ENCODE assay signal across 4 cellular contexts in the genomic region with DNA sequence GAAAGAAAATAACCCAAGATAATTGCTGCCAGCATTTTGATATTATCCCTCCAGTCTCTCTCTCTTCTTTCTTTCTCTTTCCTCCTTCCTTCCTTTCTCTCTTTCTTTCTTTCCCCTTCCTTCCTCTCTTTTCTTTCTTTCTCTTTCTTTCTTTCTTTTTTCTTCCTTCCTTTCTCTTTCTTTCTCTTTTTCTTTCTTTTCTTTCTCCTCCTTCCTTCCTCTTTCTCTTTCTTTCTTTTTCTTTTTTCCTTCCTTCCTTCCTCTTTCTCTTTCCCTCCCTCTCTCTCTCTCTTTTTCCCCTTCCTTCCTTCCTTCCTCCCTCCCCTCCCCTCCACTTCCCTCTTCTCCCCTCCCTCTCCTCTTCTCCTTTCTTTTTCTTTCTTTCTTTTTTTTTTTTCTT.
TF ChIP-seq lines count a peak whose summit lies in the region.

No MANE protein-coding gene starts in this region.

TF ChIP-seq in SK-N-SH, 30 proteins besides CTCF, POLR2A, EP300 and RAD21 (continues in another document):
- TF ChIP-seq, protein P1, sequence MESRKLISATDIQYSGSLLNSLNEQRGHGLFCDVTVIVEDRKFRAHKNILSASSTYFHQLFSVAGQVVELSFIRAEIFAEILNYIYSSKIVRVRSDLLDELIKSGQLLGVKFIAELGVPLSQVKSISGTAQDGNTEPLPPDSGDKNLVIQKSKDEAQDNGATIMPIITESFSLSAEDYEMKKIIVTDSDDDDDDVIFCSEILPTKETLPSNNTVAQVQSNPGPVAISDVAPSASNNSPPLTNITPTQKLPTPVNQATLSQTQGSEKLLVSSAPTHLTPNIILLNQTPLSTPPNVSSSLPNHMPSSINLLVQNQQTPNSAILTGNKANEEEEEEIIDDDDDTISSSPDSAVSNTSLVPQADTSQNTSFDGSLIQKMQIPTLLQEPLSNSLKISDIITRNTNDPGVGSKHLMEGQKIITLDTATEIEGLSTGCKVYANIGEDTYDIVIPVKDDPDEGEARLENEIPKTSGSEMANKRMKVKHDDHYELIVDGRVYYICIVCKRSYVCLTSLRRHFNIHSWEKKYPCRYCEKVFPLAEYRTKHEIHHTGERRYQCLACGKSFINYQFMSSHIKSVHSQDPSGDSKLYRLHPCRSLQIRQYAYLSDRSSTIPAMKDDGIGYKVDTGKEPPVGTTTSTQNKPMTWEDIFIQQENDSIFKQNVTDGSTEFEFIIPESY (IDR thresholded peaks at IDR 0.05; ENCODE audit: borderline replicate concordance, low read depth): no peak
- TF ChIP-seq GATA2 (CRISPR knock-in tag; IDR thresholded peaks at IDR 0.05): no peak
- no peak for TF ChIP-seq CHD2 (IDR thresholded peaks at IDR 0.05; ENCODE audit: low read length, partially characterized antibody)
- no peak for TF ChIP-seq MXI1 (IDR thresholded peaks at IDR 0.05; ENCODE audit: low read depth, low read length)
- TF ChIP-seq NFIC (IDR thresholded peaks at IDR 0.05; ENCODE audit: borderline replicate concordance): no peak
- TF ChIP-seq, protein P2, sequence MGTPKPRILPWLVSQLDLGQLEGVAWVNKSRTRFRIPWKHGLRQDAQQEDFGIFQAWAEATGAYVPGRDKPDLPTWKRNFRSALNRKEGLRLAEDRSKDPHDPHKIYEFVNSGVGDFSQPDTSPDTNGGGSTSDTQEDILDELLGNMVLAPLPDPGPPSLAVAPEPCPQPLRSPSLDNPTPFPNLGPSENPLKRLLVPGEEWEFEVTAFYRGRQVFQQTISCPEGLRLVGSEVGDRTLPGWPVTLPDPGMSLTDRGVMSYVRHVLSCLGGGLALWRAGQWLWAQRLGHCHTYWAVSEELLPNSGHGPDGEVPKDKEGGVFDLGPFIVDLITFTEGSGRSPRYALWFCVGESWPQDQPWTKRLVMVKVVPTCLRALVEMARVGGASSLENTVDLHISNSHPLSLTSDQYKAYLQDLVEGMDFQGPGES (IDR thresholded peaks at IDR 0.05; ENCODE audit: low read depth, low read length): no peak
- TF ChIP-seq, protein P3, sequence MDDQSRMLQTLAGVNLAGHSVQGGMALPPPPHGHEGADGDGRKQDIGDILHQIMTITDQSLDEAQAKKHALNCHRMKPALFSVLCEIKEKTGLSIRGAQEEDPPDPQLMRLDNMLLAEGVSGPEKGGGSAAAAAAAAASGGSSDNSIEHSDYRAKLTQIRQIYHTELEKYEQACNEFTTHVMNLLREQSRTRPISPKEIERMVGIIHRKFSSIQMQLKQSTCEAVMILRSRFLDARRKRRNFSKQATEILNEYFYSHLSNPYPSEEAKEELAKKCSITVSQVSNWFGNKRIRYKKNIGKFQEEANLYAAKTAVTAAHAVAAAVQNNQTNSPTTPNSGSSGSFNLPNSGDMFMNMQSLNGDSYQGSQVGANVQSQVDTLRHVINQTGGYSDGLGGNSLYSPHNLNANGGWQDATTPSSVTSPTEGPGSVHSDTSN (IDR thresholded peaks at IDR 0.05): no peak
- TF ChIP-seq POLR2AphosphoS5 (IDR thresholded peaks at IDR 0.05; ENCODE audit: low read depth, low read length): no peak
- no peak for TF ChIP-seq YY1 (IDR thresholded peaks at IDR 0.05; ENCODE audit: low read depth)
- TF ChIP-seq RXRA (IDR thresholded peaks at IDR 0.05; ENCODE audit: borderline replicate concordance, low read depth): no peak
- no peak for TF ChIP-seq JUND (IDR thresholded peaks at IDR 0.05)

TF ChIP-seq in SK-N-SH treated with all-trans-retinoic acid at 6 μM for 48 hours, 23 proteins besides CTCF, POLR2A, EP300 and RAD21:
- no peak for TF ChIP-seq TOX (CRISPR knock-in tag; IDR thresholded peaks at IDR 0.05; ENCODE audit: borderline replicate concordance)
- no peak for TF ChIP-seq ZNF70 (CRISPR knock-in tag; IDR thresholded peaks at IDR 0.05)
- TF ChIP-seq ZFP3 (CRISPR knock-in tag; IDR thresholded peaks at IDR 0.05): no peak
- TF ChIP-seq BACH2 (CRISPR knock-in tag; IDR thresholded peaks at IDR 0.05; ENCODE audit: borderline replicate concordance): no peak

TF ChIP-seq in HEK293, 187 proteins besides CTCF, POLR2A, EP300 and RAD21:
- TF ChIP-seq ZNF248 (tag by site-specific recombination; IDR thresholded peaks at IDR 0.05) (no peak), GLI4 (tag by site-specific recombination; IDR thresholded peaks at IDR 0.05) (no peak), ZNF366 (tag by site-specific recombination; conservative IDR thresholded peaks at IDR 0.05) (peak; percentile 83), WT1 (tag by site-specific recombination; IDR thresholded peaks at IDR 0.05) (no peak), PRDM1 (tag by site-specific recombination; IDR thresholded peaks at IDR 0.05) (peak; percentile 67)
- TF ChIP-seq, protein P4, sequence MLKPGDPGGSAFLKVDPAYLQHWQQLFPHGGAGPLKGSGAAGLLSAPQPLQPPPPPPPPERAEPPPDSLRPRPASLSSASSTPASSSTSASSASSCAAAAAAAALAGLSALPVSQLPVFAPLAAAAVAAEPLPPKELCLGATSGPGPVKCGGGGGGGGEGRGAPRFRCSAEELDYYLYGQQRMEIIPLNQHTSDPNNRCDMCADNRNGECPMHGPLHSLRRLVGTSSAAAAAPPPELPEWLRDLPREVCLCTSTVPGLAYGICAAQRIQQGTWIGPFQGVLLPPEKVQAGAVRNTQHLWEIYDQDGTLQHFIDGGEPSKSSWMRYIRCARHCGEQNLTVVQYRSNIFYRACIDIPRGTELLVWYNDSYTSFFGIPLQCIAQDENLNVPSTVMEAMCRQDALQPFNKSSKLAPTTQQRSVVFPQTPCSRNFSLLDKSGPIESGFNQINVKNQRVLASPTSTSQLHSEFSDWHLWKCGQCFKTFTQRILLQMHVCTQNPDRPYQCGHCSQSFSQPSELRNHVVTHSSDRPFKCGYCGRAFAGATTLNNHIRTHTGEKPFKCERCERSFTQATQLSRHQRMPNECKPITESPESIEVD (tag by site-specific recombination; IDR thresholded peaks at IDR 0.05): no peak

TF ChIP-seq in K562, 482 proteins besides CTCF, POLR2A, EP300 and RAD21:
- TF ChIP-seq ZNF12 (CRISPR knock-in tag; IDR thresholded peaks at IDR 0.05): no peak
- TF ChIP-seq, protein P5, sequence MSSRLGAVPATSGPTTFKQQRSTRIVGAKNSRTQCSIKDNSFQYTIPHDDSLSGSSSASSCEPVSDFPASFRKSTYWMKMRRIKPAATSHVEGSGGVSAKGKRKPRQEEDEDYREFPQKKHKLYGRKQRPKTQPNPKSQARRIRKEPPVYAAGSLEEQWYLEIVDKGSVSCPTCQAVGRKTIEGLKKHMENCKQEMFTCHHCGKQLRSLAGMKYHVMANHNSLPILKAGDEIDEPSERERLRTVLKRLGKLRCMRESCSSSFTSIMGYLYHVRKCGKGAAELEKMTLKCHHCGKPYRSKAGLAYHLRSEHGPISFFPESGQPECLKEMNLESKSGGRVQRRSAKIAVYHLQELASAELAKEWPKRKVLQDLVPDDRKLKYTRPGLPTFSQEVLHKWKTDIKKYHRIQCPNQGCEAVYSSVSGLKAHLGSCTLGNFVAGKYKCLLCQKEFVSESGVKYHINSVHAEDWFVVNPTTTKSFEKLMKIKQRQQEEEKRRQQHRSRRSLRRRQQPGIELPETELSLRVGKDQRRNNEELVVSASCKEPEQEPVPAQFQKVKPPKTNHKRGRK (tag; IDR thresholded peaks at IDR 0.05): peak; percentile 91
